ENCODE assay signal across 1 cellular context in the genomic region with DNA sequence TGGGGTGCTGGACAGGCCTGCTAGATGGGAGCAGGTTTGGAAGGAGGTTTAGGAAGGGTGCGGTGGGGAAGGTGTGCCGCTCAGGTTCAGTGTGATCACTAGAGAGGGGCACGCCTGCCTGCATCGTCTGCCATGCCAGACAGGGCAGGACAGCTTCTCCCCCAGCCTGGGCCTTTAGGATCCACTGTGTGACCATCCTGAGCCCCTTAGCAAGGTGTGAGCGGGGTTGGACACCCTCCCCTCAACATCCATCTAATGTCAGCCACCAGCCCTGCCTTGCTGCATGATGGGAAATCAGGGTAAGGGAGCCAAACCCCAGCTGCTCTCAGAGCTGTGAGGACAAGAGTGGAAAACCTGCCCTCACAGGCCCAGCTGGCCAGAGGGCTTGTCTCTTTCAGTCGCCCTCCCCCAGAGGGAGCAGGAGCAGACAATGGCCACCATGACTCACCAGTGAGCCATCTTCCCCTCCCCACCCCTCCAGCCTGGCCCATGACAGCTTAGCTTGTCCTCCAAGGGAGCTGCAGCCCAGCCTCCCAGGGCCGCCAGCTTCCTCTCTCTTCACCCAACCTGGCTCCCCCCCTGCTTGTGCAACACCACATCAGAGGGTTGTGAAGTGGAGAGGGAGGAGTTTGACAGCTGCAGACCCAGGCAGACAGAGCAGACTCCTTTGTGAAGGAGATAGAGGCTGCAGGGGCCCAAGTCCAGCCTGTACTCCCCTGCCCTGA.
TF ChIP-seq lines count a peak whose summit lies in the region.

No MANE protein-coding gene starts in this region.

TF ChIP-seq in HEK293, 187 proteins besides CTCF, POLR2A, EP300 and RAD21 (continued from another document):
- TF ChIP-seq, protein P1, sequence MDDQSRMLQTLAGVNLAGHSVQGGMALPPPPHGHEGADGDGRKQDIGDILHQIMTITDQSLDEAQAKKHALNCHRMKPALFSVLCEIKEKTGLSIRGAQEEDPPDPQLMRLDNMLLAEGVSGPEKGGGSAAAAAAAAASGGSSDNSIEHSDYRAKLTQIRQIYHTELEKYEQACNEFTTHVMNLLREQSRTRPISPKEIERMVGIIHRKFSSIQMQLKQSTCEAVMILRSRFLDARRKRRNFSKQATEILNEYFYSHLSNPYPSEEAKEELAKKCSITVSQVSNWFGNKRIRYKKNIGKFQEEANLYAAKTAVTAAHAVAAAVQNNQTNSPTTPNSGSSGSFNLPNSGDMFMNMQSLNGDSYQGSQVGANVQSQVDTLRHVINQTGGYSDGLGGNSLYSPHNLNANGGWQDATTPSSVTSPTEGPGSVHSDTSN (CRISPR knock-in tag; IDR thresholded peaks at IDR 0.05) = no peak
- TF ChIP-seq, protein P2, sequence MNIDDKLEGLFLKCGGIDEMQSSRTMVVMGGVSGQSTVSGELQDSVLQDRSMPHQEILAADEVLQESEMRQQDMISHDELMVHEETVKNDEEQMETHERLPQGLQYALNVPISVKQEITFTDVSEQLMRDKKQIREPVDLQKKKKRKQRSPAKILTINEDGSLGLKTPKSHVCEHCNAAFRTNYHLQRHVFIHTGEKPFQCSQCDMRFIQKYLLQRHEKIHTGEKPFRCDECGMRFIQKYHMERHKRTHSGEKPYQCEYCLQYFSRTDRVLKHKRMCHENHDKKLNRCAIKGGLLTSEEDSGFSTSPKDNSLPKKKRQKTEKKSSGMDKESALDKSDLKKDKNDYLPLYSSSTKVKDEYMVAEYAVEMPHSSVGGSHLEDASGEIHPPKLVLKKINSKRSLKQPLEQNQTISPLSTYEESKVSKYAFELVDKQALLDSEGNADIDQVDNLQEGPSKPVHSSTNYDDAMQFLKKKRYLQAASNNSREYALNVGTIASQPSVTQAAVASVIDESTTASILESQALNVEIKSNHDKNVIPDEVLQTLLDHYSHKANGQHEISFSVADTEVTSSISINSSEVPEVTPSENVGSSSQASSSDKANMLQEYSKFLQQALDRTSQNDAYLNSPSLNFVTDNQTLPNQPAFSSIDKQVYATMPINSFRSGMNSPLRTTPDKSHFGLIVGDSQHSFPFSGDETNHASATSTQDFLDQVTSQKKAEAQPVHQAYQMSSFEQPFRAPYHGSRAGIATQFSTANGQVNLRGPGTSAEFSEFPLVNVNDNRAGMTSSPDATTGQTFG (tag by site-specific recombination; IDR thresholded peaks at IDR 0.05; ENCODE audit: borderline replicate concordance) = no peak
- TF ChIP-seq ZNF530 (tag by site-specific recombination; IDR thresholded peaks at IDR 0.05; ENCODE audit: low read depth) = no peak
- TF ChIP-seq, protein P3, sequence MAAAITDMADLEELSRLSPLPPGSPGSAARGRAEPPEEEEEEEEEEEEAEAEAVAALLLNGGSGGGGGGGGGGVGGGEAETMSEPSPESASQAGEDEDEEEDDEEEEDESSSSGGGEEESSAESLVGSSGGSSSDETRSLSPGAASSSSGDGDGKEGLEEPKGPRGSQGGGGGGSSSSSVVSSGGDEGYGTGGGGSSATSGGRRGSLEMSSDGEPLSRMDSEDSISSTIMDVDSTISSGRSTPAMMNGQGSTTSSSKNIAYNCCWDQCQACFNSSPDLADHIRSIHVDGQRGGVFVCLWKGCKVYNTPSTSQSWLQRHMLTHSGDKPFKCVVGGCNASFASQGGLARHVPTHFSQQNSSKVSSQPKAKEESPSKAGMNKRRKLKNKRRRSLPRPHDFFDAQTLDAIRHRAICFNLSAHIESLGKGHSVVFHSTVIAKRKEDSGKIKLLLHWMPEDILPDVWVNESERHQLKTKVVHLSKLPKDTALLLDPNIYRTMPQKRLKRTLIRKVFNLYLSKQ (tag by site-specific recombination; IDR thresholded peaks at IDR 0.05; ENCODE audit: borderline replicate concordance) = no peak
- TF ChIP-seq HOXD13 (CRISPR knock-in tag; IDR thresholded peaks at IDR 0.05; ENCODE audit: borderline replicate concordance) = no peak
- TF ChIP-seq ZNF48 (tag by site-specific recombination; IDR thresholded peaks at IDR 0.05) = no peak
- TF ChIP-seq, protein P4, sequence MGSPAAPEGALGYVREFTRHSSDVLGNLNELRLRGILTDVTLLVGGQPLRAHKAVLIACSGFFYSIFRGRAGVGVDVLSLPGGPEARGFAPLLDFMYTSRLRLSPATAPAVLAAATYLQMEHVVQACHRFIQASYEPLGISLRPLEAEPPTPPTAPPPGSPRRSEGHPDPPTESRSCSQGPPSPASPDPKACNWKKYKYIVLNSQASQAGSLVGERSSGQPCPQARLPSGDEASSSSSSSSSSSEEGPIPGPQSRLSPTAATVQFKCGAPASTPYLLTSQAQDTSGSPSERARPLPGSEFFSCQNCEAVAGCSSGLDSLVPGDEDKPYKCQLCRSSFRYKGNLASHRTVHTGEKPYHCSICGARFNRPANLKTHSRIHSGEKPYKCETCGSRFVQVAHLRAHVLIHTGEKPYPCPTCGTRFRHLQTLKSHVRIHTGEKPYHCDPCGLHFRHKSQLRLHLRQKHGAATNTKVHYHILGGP (tag by site-specific recombination; IDR thresholded peaks at IDR 0.05) = no peak
- no peak for TF ChIP-seq MZF1 (tag by site-specific recombination; IDR thresholded peaks at IDR 0.05; ENCODE audit: borderline replicate concordance)
- TF ChIP-seq ZNF561 (tag by site-specific recombination; IDR thresholded peaks at IDR 0.05; ENCODE audit: borderline replicate concordance) = no peak
- TF ChIP-seq BCL11A (tag by site-specific recombination; IDR thresholded peaks at IDR 0.05; ENCODE audit: low read depth) = no peak
- no peak for TF ChIP-seq ZNF549 (tag by site-specific recombination; IDR thresholded peaks at IDR 0.05)
- TF ChIP-seq ZNF654 (tag by site-specific recombination; IDR thresholded peaks at IDR 0.05; ENCODE audit: low read depth) = no peak
- TF ChIP-seq, protein P5, sequence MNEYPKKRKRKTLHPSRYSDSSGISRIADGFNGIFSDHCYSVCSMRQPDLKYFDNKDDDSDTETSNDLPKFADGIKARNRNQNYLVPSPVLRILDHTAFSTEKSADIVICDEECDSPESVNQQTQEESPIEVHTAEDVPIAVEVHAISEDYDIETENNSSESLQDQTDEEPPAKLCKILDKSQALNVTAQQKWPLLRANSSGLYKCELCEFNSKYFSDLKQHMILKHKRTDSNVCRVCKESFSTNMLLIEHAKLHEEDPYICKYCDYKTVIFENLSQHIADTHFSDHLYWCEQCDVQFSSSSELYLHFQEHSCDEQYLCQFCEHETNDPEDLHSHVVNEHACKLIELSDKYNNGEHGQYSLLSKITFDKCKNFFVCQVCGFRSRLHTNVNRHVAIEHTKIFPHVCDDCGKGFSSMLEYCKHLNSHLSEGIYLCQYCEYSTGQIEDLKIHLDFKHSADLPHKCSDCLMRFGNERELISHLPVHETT (tag by site-specific recombination; IDR thresholded peaks at IDR 0.05) = no peak
- TF ChIP-seq ZNF202 (tag by site-specific recombination; IDR thresholded peaks at IDR 0.05; ENCODE audit: borderline replicate concordance) = no peak
